In genomic region chr5:111548312-111548930, GRCh38 we compare ENCODE assay signal across 20 cellular contexts.
"Had no signal": no experiment of that assay in that cellular context is flagged by ENCODE, and none has a peak within 500 bp of the region (broad histone marks: within the 10 kb centered on the region; RNA-seq: fewer than 3 reads in every experiment).

No MANE protein-coding gene starts in this region.

- H3K4me1 ChIP-seq: adrenal gland had no signal

- DNase-seq: activated CD4-positive, alpha-beta T cell treated with anti-CD3 and anti-CD28 coated beads, Interleukin-2, amount 50 U/mL, for 48 hours; activated gamma-delta T cell treated with Interleukin-2 at 50 U/mL for 16 hours; adrenal gland; caudate nucleus; dorsolateral prefrontal cortex; erythroblast; foreskin melanocyte; glutamatergic neuron; hippocampal formation; kidney; left lung; occipital lobe; stimulated activated naive CD8-positive, alpha-beta T cell treated with anti-CD3 and anti-CD28 coated beads, Interleukin-15, Interleukin-2, amounts not matched to agents 100 U/mL and 50 U/mL, for 24 hours; substantia nigra; tibial artery; uterus had no signal

- H3K36me3 ChIP-seq: adrenal gland, left lung, right atrium auricular region, tibial artery, uterus had no signal

- H3K4me3 ChIP-seq: adrenal gland, dorsolateral prefrontal cortex, left lung, right atrium auricular region, tibial artery, uterus had no signal

- ATAC-seq: activated naive CD4-positive, alpha-beta T cell treated with anti-CD3 and anti-CD28 coated beads, Interleukin-2, amount 50 U/mL, for 72 hours; stimulated activated naive CD8-positive, alpha-beta T cell treated with anti-CD3 and anti-CD28 coated beads, Interleukin-15, Interleukin-2, amounts not matched to agents 100 U/mL and 50 U/mL, for 24 hours had no signal

- FAIRE-seq: colon, endometrium, kidney had no signal

- H3K9me3 ChIP-seq: adrenal gland, left lung, right atrium auricular region, tibial artery, uterus had no signal

- H3K27ac ChIP-seq: adrenal gland, dorsolateral prefrontal cortex, left lung, right atrium auricular region, tibial artery, uterus had no signal

- H3K27me3 ChIP-seq: adrenal gland, dorsolateral prefrontal cortex, left lung, right atrium auricular region, tibial artery, uterus had no signal
